In genomic region chr12:32135967-32136366, GRCh38 we compare ENCODE assay signal across 1 cellular context.
TF ChIP-seq lines count a peak whose summit lies in the region.

No MANE protein-coding gene starts in this region.

TF ChIP-seq in HepG2, 621 proteins besides CTCF, POLR2A, EP300 and RAD21 (continued from another document and continues in another):
- TF ChIP-seq ZBTB25 (CRISPR knock-in tag; IDR thresholded peaks at IDR 0.05) (no peak), RARA (CRISPR knock-in tag; IDR thresholded peaks at IDR 0.05) (no peak), KLF13 (CRISPR knock-in tag; IDR thresholded peaks at IDR 0.05) (no peak), STAT5B (CRISPR knock-in tag; IDR thresholded peaks at IDR 0.05) (no peak), ZNF850 (CRISPR knock-in tag; conservative IDR thresholded peaks at IDR 0.05) (no peak), ZNF207 (IDR thresholded peaks at IDR 0.05; ENCODE audit: borderline replicate concordance) (no peak), ZBTB38 (CRISPR knock-in tag; IDR thresholded peaks at IDR 0.05) (no peak), HOMEZ (CRISPR knock-in tag; IDR thresholded peaks at IDR 0.05; ENCODE audit: low read depth) (no peak), REL (CRISPR knock-in tag; conservative IDR thresholded peaks at IDR 0.05) (no peak), ZNF30 (CRISPR knock-in tag; IDR thresholded peaks at IDR 0.05) (no peak), MYPOP (CRISPR knock-in tag; IDR thresholded peaks at IDR 0.05) (no peak), TCF12 (IDR thresholded peaks at IDR 0.05) (no peak), TCF12 (CRISPR knock-in tag; IDR thresholded peaks at IDR 0.05) (no peak), ZBTB46 (CRISPR knock-in tag; IDR thresholded peaks at IDR 0.05; ENCODE audit: borderline replicate concordance) (no peak), ATF7 (IDR thresholded peaks at IDR 0.05) (no peak), ATF7 (CRISPR knock-in tag; IDR thresholded peaks at IDR 0.05) (no peak), LRRFIP1 (CRISPR knock-in tag; conservative IDR thresholded peaks at IDR 0.05) (no peak), ELF1 (CRISPR knock-in tag; IDR thresholded peaks at IDR 0.05) (no peak), MEIS2 (CRISPR knock-in tag; IDR thresholded peaks at IDR 0.05) (no peak), ATM (IDR thresholded peaks at IDR 0.05; ENCODE audit: borderline replicate concordance) (no peak), RFX5 (IDR thresholded peaks at IDR 0.05; ENCODE audit: low read depth, low read length) (no peak), MXI1 (IDR thresholded peaks at IDR 0.05; ENCODE audit: borderline replicate concordance, low read depth, low read length) (no peak), ELF4 (CRISPR knock-in tag; IDR thresholded peaks at IDR 0.05; ENCODE audit: borderline replicate concordance) (no peak), ELF3 (CRISPR knock-in tag; IDR thresholded peaks at IDR 0.05) (peak; percentile 58), HDAC2 (CRISPR knock-in tag; IDR thresholded peaks at IDR 0.05) (0 out of 2 replicates have a peak, but pooled peaks have one; percentile 38), NR2F1 (CRISPR knock-in tag; IDR thresholded peaks at IDR 0.05) (no peak), ZNF263 (CRISPR knock-in tag; IDR thresholded peaks at IDR 0.05) (peak; percentile 31; the same call in 1 of the 2 replicates), BATF2 (CRISPR knock-in tag; IDR thresholded peaks at IDR 0.05) (no peak), ASH2L (IDR thresholded peaks at IDR 0.05; ENCODE audit: insufficient read length, low read depth, low read length) (peak; percentile 91), ZNF777 (CRISPR knock-in tag; IDR thresholded peaks at IDR 0.05) (no peak), ZNF556 (CRISPR knock-in tag; IDR thresholded peaks at IDR 0.05; ENCODE audit: borderline replicate concordance) (no peak), ZNF703 (CRISPR knock-in tag; IDR thresholded peaks at IDR 0.05; ENCODE audit: borderline replicate concordance) (no peak), ZC3H4 (CRISPR knock-in tag; IDR thresholded peaks at IDR 0.05; ENCODE audit: borderline replicate concordance) (no peak), ZC3H13 (CRISPR knock-in tag; IDR thresholded peaks at IDR 0.05) (no peak), SOX6 (IDR thresholded peaks at IDR 0.05) (no peak), SOX6 (CRISPR knock-in tag; IDR thresholded peaks at IDR 0.05) (peak; percentile 59; the same call in 1 of the 2 replicates), CBX5 (CRISPR knock-in tag; IDR thresholded peaks at IDR 0.05; ENCODE audit: borderline replicate concordance) (no peak), MAFK (conservative IDR thresholded peaks at IDR 0.05 in 1 of 2, IDR thresholded peaks at IDR 0.05 in 1 of 2; ENCODE audit: low read length in 2 of 2) (0 out of 4 replicates have a peak, but pooled peaks of 1 of the 2 experiments have one; percentile 7), GLMP (CRISPR knock-in tag; IDR thresholded peaks at IDR 0.05; ENCODE audit: borderline replicate concordance) (no peak), ZNF143 (CRISPR knock-in tag; IDR thresholded peaks at IDR 0.05) (no peak), GFI1 (CRISPR knock-in tag; IDR thresholded peaks at IDR 0.05; ENCODE audit: borderline replicate concordance) (peak; percentile 40; the same call in 1 of the 2 replicates), HOXD1 (CRISPR knock-in tag; IDR thresholded peaks at IDR 0.05) (no peak), ZNF607 (CRISPR knock-in tag; IDR thresholded peaks at IDR 0.05; ENCODE audit: borderline replicate concordance) (no peak), ZZZ3 (CRISPR knock-in tag; IDR thresholded peaks at IDR 0.05; ENCODE audit: borderline replicate concordance) (no peak), ZNF577 (CRISPR knock-in tag; IDR thresholded peaks at IDR 0.05; ENCODE audit: borderline replicate concordance, low read depth) (no peak)
- TF ChIP-seq, protein P1, sequence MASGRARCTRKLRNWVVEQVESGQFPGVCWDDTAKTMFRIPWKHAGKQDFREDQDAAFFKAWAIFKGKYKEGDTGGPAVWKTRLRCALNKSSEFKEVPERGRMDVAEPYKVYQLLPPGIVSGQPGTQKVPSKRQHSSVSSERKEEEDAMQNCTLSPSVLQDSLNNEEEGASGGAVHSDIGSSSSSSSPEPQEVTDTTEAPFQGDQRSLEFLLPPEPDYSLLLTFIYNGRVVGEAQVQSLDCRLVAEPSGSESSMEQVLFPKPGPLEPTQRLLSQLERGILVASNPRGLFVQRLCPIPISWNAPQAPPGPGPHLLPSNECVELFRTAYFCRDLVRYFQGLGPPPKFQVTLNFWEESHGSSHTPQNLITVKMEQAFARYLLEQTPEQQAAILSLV (CRISPR knock-in tag; IDR thresholded peaks at IDR 0.05; ENCODE audit: borderline replicate concordance), result no peak
- TF ChIP-seq, protein P2, sequence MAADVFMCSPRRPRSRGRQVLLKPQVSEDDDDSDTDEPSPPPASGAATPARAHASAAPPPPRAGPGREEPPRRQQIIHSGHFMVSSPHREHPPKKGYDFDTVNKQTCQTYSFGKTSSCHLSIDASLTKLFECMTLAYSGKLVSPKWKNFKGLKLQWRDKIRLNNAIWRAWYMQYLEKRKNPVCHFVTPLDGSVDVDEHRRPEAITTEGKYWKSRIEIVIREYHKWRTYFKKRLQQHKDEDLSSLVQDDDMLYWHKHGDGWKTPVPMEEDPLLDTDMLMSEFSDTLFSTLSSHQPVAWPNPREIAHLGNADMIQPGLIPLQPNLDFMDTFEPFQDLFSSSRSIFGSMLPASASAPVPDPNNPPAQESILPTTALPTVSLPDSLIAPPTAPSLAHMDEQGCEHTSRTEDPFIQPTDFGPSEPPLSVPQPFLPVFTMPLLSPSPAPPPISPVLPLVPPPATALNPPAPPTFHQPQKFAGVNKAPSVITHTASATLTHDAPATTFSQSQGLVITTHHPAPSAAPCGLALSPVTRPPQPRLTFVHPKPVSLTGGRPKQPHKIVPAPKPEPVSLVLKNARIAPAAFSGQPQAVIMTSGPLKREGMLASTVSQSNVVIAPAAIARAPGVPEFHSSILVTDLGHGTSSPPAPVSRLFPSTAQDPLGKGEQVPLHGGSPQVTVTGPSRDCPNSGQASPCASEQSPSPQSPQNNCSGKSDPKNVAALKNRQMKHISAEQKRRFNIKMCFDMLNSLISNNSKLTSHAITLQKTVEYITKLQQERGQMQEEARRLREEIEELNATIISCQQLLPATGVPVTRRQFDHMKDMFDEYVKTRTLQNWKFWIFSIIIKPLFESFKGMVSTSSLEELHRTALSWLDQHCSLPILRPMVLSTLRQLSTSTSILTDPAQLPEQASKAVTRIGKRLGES (CRISPR knock-in tag; IDR thresholded peaks at IDR 0.05; ENCODE audit: borderline replicate concordance), result no peak
- TF ChIP-seq, protein P3, sequence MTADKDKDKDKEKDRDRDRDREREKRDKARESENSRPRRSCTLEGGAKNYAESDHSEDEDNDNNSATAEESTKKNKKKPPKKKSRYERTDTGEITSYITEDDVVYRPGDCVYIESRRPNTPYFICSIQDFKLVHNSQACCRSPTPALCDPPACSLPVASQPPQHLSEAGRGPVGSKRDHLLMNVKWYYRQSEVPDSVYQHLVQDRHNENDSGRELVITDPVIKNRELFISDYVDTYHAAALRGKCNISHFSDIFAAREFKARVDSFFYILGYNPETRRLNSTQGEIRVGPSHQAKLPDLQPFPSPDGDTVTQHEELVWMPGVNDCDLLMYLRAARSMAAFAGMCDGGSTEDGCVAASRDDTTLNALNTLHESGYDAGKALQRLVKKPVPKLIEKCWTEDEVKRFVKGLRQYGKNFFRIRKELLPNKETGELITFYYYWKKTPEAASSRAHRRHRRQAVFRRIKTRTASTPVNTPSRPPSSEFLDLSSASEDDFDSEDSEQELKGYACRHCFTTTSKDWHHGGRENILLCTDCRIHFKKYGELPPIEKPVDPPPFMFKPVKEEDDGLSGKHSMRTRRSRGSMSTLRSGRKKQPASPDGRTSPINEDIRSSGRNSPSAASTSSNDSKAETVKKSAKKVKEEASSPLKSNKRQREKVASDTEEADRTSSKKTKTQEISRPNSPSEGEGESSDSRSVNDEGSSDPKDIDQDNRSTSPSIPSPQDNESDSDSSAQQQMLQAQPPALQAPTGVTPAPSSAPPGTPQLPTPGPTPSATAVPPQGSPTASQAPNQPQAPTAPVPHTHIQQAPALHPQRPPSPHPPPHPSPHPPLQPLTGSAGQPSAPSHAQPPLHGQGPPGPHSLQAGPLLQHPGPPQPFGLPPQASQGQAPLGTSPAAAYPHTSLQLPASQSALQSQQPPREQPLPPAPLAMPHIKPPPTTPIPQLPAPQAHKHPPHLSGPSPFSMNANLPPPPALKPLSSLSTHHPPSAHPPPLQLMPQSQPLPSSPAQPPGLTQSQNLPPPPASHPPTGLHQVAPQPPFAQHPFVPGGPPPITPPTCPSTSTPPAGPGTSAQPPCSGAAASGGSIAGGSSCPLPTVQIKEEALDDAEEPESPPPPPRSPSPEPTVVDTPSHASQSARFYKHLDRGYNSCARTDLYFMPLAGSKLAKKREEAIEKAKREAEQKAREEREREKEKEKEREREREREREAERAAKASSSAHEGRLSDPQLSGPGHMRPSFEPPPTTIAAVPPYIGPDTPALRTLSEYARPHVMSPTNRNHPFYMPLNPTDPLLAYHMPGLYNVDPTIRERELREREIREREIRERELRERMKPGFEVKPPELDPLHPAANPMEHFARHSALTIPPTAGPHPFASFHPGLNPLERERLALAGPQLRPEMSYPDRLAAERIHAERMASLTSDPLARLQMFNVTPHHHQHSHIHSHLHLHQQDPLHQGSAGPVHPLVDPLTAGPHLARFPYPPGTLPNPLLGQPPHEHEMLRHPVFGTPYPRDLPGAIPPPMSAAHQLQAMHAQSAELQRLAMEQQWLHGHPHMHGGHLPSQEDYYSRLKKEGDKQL (CRISPR knock-in tag; IDR thresholded peaks at IDR 0.05; ENCODE audit: low read depth), result no peak
